20 cellular contexts compared by ENCODE assay signal in genomic region chr18:43772907-43773306, GRCh38.
"Had no signal": no experiment of that assay in that cellular context is flagged by ENCODE, and none has a peak within 500 bp of the region (broad histone marks: within the 10 kb centered on the region; RNA-seq: fewer than 3 reads in every experiment).

No MANE protein-coding gene starts in this region.

- H3K27me3 ChIP-seq: dorsolateral prefrontal cortex, esophagus muscularis mucosa, left lung, sigmoid colon had no signal

- H3K27ac ChIP-seq: dorsolateral prefrontal cortex, esophagus muscularis mucosa, left lung, parathyroid adenoma, sigmoid colon, thoracic aorta had no signal

- H3K9me3 ChIP-seq: esophagus muscularis mucosa, left lung, sigmoid colon, thoracic aorta had no signal

- H3K36me3 ChIP-seq: esophagus muscularis mucosa, left lung, sigmoid colon, thoracic aorta had no signal

- H3K4me1 ChIP-seq: left lung, parathyroid adenoma had no signal

- ATAC-seq: activated CD4-positive, CD25-positive, alpha-beta regulatory T cell treated with anti-CD3 and anti-CD28 coated beads, Interleukin-2, amount 50 U/mL, for 24 hours; activated CD8-positive, alpha-beta memory T cell treated with anti-CD3 and anti-CD28 coated beads, Interleukin-2, amount 10 ng/mL, durations not matched to agents 7 days and 5 days; activated CD8-positive, alpha-beta T cell treated with anti-CD3 and anti-CD28 coated beads for 36 hours; effector memory CD8-positive, alpha-beta T cell; left lung; SK-N-SH treated with all-trans-retinoic acid at 6 μM for 48 hours had no signal

- DNase-seq: activated CD4-positive, alpha-beta T cell treated with anti-CD3 and anti-CD28 coated beads, Interleukin-2, amount 10 ng/mL, durations not matched to agents 7 days and 5 days; activated CD8-positive, alpha-beta memory T cell treated with anti-CD3 and anti-CD28 coated beads, Interleukin-2, amount 10 ng/mL, durations not matched to agents 7 days and 5 days; activated CD8-positive, alpha-beta T cell treated with anti-CD3 and anti-CD28 coated beads for 36 hours; activated gamma-delta T cell treated with Interleukin-2 at 50 U/mL for 16 hours; activated T-cell treated with anti-CD3 and anti-CD28 coated beads for 4 hours; anterior cingulate cortex; central memory CD4-positive, alpha-beta T cell; dorsolateral prefrontal cortex; effector memory CD8-positive, alpha-beta T cell; left lung; nephron progenitor cell; nucleus accumbens; sigmoid colon; stimulated activated CD4-positive, alpha-beta T cell treated with anti-CD3 and anti-CD28 coated beads, Interleukin-4, amount 100 ng/mL, for 1 hour; stimulated activated naive CD4-positive, alpha-beta T cell had no signal

- H3K4me3 ChIP-seq: dorsolateral prefrontal cortex, esophagus muscularis mucosa, left lung, sigmoid colon, thoracic aorta had no signal
